ENCODE assay signal across 23 cellular contexts in genomic region chr15:96500491-96500890, GRCh38.
"Had no signal": no experiment of that assay in that cellular context is flagged by ENCODE, and none has a peak within 500 bp of the region (broad histone marks: within the 10 kb centered on the region; RNA-seq: fewer than 3 reads in every experiment).

No MANE protein-coding gene starts in this region.

- H3K4me3 ChIP-seq: upper lobe of left lung had no signal

- H3K9me3 Mint-ChIP-seq: dendritic cell treated with granulocyte-macrophage colony-stimulating factor and Interleukin-4, amounts not matched to agents 40 ng/mL and 50 ng/mL, for 4 days had no signal

- H3K27me3 Mint-ChIP-seq: activated CD4-positive, alpha-beta T cell treated with anti-CD3 and anti-CD28 coated beads, Interleukin-2, amount 10 ng/mL, durations not matched to agents 7 days and 5 days; activated CD8-positive, alpha-beta memory T cell treated with anti-CD3 and anti-CD28 coated beads, Interleukin-2, amount 10 ng/mL, durations not matched to agents 7 days and 5 days; activated CD8-positive, alpha-beta T cell treated with anti-CD3 and anti-CD28 coated beads for 36 hours; dendritic cell treated with granulocyte-macrophage colony-stimulating factor and Interleukin-4, amounts not matched to agents 40 ng/mL and 50 ng/mL, for 4 days had no signal

- H3K36me3 Mint-ChIP-seq: activated CD8-positive, alpha-beta memory T cell treated with anti-CD3 and anti-CD28 coated beads, Interleukin-2, amount 10 ng/mL, durations not matched to agents 7 days and 5 days; activated naive CD4-positive, alpha-beta T cell treated with anti-CD3 and anti-CD28 coated beads, Interleukin-2, amount 50 U/mL, for 72 hours; naive thymus-derived CD4-positive, alpha-beta T cell had no signal

- H3K4me1 ChIP-seq: upper lobe of left lung had no signal

- H3K36me3 ChIP-seq: brain microvascular endothelial cell, upper lobe of left lung, WERI-Rb-1 had no signal

- H3K4me1 Mint-ChIP-seq: activated CD4-positive, alpha-beta T cell treated with anti-CD3 and anti-CD28 coated beads, Interleukin-2, amount 10 ng/mL, durations not matched to agents 7 days and 5 days; activated CD8-positive, alpha-beta memory T cell treated with anti-CD3 and anti-CD28 coated beads, Interleukin-2, amount 10 ng/mL, durations not matched to agents 7 days and 5 days; naive thymus-derived CD4-positive, alpha-beta T cell had no signal

- H3K27ac ChIP-seq: brain microvascular endothelial cell, upper lobe of left lung, WERI-Rb-1 had no signal

- H3K27me3 ChIP-seq: brain microvascular endothelial cell, upper lobe of left lung had no signal

- H3K9me3 ChIP-seq: upper lobe of left lung had no signal

- H3K27ac Mint-ChIP-seq: activated CD4-positive, alpha-beta T cell treated with anti-CD3 and anti-CD28 coated beads, Interleukin-2, amount 10 ng/mL, durations not matched to agents 7 days and 5 days; activated CD8-positive, alpha-beta memory T cell treated with anti-CD3 and anti-CD28 coated beads, Interleukin-2, amount 10 ng/mL, durations not matched to agents 7 days and 5 days; activated CD8-positive, alpha-beta T cell treated with anti-CD3 and anti-CD28 coated beads for 36 hours; activated naive CD4-positive, alpha-beta T cell treated with anti-CD3 and anti-CD28 coated beads, Interleukin-2, amount 50 U/mL, for 72 hours; activated T-helper 1 cell treated with anti-CD3 and anti-CD28 coated beads, Interleukin-12 subunit alpha, Interleukin-12 subunit beta, Interleukin-2, Interleukin-4 antibody, amounts not matched to agents 30 ng/mL and 10 ng/mL and 1 ng/mL, durations not matched to agents 14 hours and 24 hours and 36 hours; dendritic cell treated with granulocyte-macrophage colony-stimulating factor and Interleukin-4, amounts not matched to agents 40 ng/mL and 50 ng/mL, for 4 days; naive thymus-derived CD4-positive, alpha-beta T cell; T-helper 1 cell treated with Interleukin-12 subunit alpha and Interleukin-12 subunit beta and Interleukin-4 antibody, amounts not matched to agents 30 μg/mL and 1 μg/mL, for 36 hours had no signal

- ATAC-seq: activated CD8-positive, alpha-beta memory T cell treated with anti-CD3 and anti-CD28 coated beads, Interleukin-2, amount 10 ng/mL, durations not matched to agents 7 days and 5 days; activated CD8-positive, alpha-beta T cell treated with anti-CD3 and anti-CD28 coated beads for 36 hours; activated naive CD4-positive, alpha-beta T cell treated with anti-CD3 and anti-CD28 coated beads, Interleukin-2, amount 50 U/mL, for 72 hours; left lobe of liver; naive thymus-derived CD4-positive, alpha-beta T cell had no signal

- DNase-seq: activated CD4-positive, alpha-beta T cell treated with anti-CD3 and anti-CD28 coated beads, Interleukin-2, amount 10 ng/mL, durations not matched to agents 7 days and 5 days; activated CD4-positive, CD25-positive, alpha-beta regulatory T cell treated with anti-CD3 and anti-CD28 coated beads, Interleukin-2, amount 50 U/mL, for 72 hours; activated CD8-positive, alpha-beta memory T cell treated with anti-CD3 and anti-CD28 coated beads, Interleukin-2, amount 10 ng/mL, durations not matched to agents 7 days and 5 days; activated CD8-positive, alpha-beta T cell treated with anti-CD3 and anti-CD28 coated beads for 36 hours; activated gamma-delta T cell; activated T-cell treated with anti-CD3 and anti-CD28 coated beads for 4 hours; aorta; brain microvascular endothelial cell; caudate nucleus; effector CD4-positive, alpha-beta T cell; kidney; naive thymus-derived CD4-positive, alpha-beta T cell; stimulated activated CD4-positive, alpha-beta T cell treated with anti-CD3 and anti-CD28 coated beads, Interleukin-2, amount 100 ng/mL, for 48 hours; stimulated activated CD8-positive, alpha-beta memory T cell treated with anti-CD3 and anti-CD28 coated beads, Interleukin-4, amount 100 ng/mL, for 48 hours; stimulated activated naive CD4-positive, alpha-beta T cell; upper lobe of left lung; WERI-Rb-1 had no signal

- H3K4me3 Mint-ChIP-seq: activated CD4-positive, alpha-beta T cell treated with anti-CD3 and anti-CD28 coated beads, Interleukin-2, amount 10 ng/mL, durations not matched to agents 7 days and 5 days; activated CD8-positive, alpha-beta memory T cell treated with anti-CD3 and anti-CD28 coated beads, Interleukin-2, amount 10 ng/mL, durations not matched to agents 7 days and 5 days; activated CD8-positive, alpha-beta T cell treated with anti-CD3 and anti-CD28 coated beads for 36 hours; activated T-helper 1 cell treated with anti-CD3 and anti-CD28 coated beads, Interleukin-12 subunit alpha, Interleukin-12 subunit beta, Interleukin-2, Interleukin-4 antibody, amounts not matched to agents 30 ng/mL and 10 ng/mL and 1 ng/mL, durations not matched to agents 14 hours and 24 hours and 36 hours; dendritic cell treated with granulocyte-macrophage colony-stimulating factor and Interleukin-4, amounts not matched to agents 40 ng/mL and 50 ng/mL, for 4 days; naive thymus-derived CD4-positive, alpha-beta T cell; neural crest cell; T-helper 1 cell treated with Interleukin-12 subunit alpha and Interleukin-12 subunit beta and Interleukin-4 antibody, amounts not matched to agents 30 μg/mL and 1 μg/mL, for 36 hours had no signal
